Comparison of ENCODE assay signal across 10 cellular contexts in the genomic region with DNA sequence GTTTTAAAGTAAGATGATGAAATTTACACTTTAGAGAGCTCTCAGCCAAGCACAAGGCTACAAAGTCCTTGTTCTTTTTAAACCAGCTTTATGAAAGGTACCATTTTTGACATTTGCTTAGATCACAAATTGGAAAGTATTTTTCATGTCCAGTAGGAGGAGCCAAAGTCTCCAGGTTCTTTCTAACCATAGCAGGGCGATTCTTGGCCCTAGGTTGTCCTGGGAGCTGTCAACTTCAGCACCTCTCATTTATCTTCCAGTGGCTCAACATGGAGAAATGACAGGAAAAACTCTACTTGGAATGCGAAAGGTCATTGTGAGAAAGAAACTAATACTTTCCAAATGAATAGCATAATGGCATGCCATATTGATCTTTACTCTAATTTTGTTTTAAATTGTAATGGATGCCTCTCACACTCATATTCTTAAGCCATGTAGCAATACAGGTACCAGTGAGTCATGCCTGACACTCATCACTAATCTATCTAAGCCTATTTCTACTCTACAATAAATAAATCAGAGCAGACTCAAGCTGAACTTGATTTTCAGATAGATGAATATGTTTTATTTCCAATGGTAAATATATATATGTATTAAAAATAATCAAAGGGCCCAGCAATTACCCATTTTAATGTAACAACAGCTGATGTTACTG.
DNase-seq lines count a peak whose midpoint lies in the region; ATAC-seq and TF ChIP-seq lines count a peak whose summit lies in the region.
"Had no signal": no experiment of that assay in that cellular context is flagged by ENCODE, and none has a peak within 500 bp of the region (broad histone marks: within the 10 kb centered on the region; RNA-seq: fewer than 3 reads in every experiment).

No MANE protein-coding gene starts in this region.

- no peaks in the 10 kb centered on the region for H3K9me3 ChIP-seq in RWPE2 (ENCODE audit: severe bottlenecking)
- H3K9me3 ChIP-seq in MG63: no peaks in the 10 kb centered on the region
- no peaks in the 10 kb centered on the region for H3K9me3 ChIP-seq in psoas muscle

- 10 to 20% (median 11%) methylated on average over 2 of the region's 2 CpGs for WGBS in psoas muscle, 3 donors

- peaks cover 14% of the 10 kb centered on the region for H3K9me3 Mint-ChIP-seq in activated CD4-positive, alpha-beta memory T cell treated with anti-CD3 and anti-CD28 coated beads for 36 hours

- CTCF ChIA-PET in activated CD4-positive, alpha-beta memory T cell treated with anti-CD3 and anti-CD28 coated beads for 36 hours (lab: Charles Lee): no interaction called here

- intact Hi-C loops in psoas muscle (cut with DNase I): no loop called here
- intact Hi-C loops in activated CD4-positive, alpha-beta memory T cell treated with anti-CD3 and anti-CD28 coated beads for 36 hours (cut with micrococcal nuclease): loop anchor here (5.0 kb wide), 1 partner anchor 626 kb away; no protein-coding TSS in a partner anchor

- no peak overlapping the region for H3K27ac ChIP-seq in RWPE2 (ENCODE audit: poor library complexity, severe bottlenecking)
- H3K27ac ChIP-seq in psoas muscle: no peak overlapping the region
- H3K27ac ChIP-seq: Peyer's patch had no signal

- ATAC-seq in RWPE2 (ENCODE audit: low read depth): peak; percentile 57; the same call in 2 of the 3 replicates
- ATAC-seq in psoas muscle: no peak
- ATAC-seq in GM21737 (IDR thresholded peaks at IDR 0.05; ENCODE audit: unreplicated experiment): no peak

- no peaks in the 10 kb centered on the region for H3K36me3 Mint-ChIP-seq in activated CD4-positive, alpha-beta memory T cell treated with anti-CD3 and anti-CD28 coated beads for 36 hours

- H3K27me3 ChIP-seq in RWPE2 (ENCODE audit: insufficient read depth, poor library complexity, severe bottlenecking) (peaks cover 44% of the 10 kb centered on the region), MG63 (peaks cover 8% of the 10 kb centered on the region), psoas muscle (ENCODE audit: insufficient read depth in 3 of 3, low read length in 2 of 3) (peaks cover 0 to 32% (median 10%) of the 10 kb centered on the region in 3 donors)

- TF ChIP-seq CTCF in RWPE2 (IDR thresholded peaks at IDR 0.05; ENCODE audit: poor library complexity, severe bottlenecking) (peak; percentile 46), psoas muscle (IDR thresholded peaks at IDR 0.05) (no peak)

- no peak overlapping the region for H3K4me3 ChIP-seq in RWPE2 (ENCODE audit: severe bottlenecking)
- no peak overlapping the region for H3K4me3 ChIP-seq in MG63
- H3K4me3 ChIP-seq in psoas muscle: no peak overlapping the region
- H3K4me3 ChIP-seq: Peyer's patch had no signal

- no peaks in the 10 kb centered on the region for H3K36me3 ChIP-seq in RWPE2 (ENCODE audit: low read depth)
- H3K36me3 ChIP-seq in MG63: no peaks in the 10 kb centered on the region
- no peaks in the 10 kb centered on the region for H3K36me3 ChIP-seq in psoas muscle (ENCODE audit: insufficient read depth in 1 of 2, low read depth in 1 of 2)
- H3K36me3 ChIP-seq: Peyer's patch had no signal

- H3K4me1 ChIP-seq in RWPE2 (ENCODE audit: insufficient read depth, poor library complexity, severe bottlenecking) (no peaks in the 10 kb centered on the region), psoas muscle (no peaks in the 10 kb centered on the region)
- H3K4me1 ChIP-seq: Peyer's patch had no signal

- H3K27ac Mint-ChIP-seq in activated CD4-positive, alpha-beta memory T cell treated with anti-CD3 and anti-CD28 coated beads for 36 hours: no peak overlapping the region

- peak; percentile 71 for DNase-seq in COLO829 (ENCODE audit: low spot score)
- peak; percentile 54 for DNase-seq in HT1080 (ENCODE audit: low read depth)
- DNase-seq in RWPE2 (ENCODE audit: low spot score): no peak
- DNase-seq in iPS-NIHi7 (ENCODE audit: extremely low spot score): peak; percentile 8
- no peak for DNase-seq in MG63
- no peak for DNase-seq in psoas muscle
- DNase-seq in activated CD4-positive, alpha-beta memory T cell treated with anti-CD3 and anti-CD28 coated beads for 36 hours: no peak
- DNase-seq: EL, Peyer's patch had no signal

- H3K4me1 Mint-ChIP-seq in activated CD4-positive, alpha-beta memory T cell treated with anti-CD3 and anti-CD28 coated beads for 36 hours (ENCODE audit: low read depth): no peaks in the 10 kb centered on the region

- POLR2A ChIA-PET in activated CD4-positive, alpha-beta memory T cell treated with anti-CD3 and anti-CD28 coated beads for 36 hours (lab: Charles Lee): no interaction called here

- H3K27me3 Mint-ChIP-seq in activated CD4-positive, alpha-beta memory T cell treated with anti-CD3 and anti-CD28 coated beads for 36 hours: peaks cover 7% of the 10 kb centered on the region

- H3K4me3 Mint-ChIP-seq in activated CD4-positive, alpha-beta memory T cell treated with anti-CD3 and anti-CD28 coated beads for 36 hours: no peak overlapping the region

Comparison
In these comparisons a context has a peak if more than half of its experiments do, and no peak if none do; other contexts are left out.
1. DNase-seq: peak in COLO829 (single experiment), HT1080 (single experiment) and iPS-NIHi7 (single experiment); none in RWPE2 (single experiment), MG63 (single experiment), psoas muscle (0 of 2) and activated CD4-positive, alpha-beta memory T cell treated with anti-CD3 and anti-CD28 coated beads for 36 hours (single experiment).